Comparison of ENCODE assay signal across 1 cellular context in the genomic region with DNA sequence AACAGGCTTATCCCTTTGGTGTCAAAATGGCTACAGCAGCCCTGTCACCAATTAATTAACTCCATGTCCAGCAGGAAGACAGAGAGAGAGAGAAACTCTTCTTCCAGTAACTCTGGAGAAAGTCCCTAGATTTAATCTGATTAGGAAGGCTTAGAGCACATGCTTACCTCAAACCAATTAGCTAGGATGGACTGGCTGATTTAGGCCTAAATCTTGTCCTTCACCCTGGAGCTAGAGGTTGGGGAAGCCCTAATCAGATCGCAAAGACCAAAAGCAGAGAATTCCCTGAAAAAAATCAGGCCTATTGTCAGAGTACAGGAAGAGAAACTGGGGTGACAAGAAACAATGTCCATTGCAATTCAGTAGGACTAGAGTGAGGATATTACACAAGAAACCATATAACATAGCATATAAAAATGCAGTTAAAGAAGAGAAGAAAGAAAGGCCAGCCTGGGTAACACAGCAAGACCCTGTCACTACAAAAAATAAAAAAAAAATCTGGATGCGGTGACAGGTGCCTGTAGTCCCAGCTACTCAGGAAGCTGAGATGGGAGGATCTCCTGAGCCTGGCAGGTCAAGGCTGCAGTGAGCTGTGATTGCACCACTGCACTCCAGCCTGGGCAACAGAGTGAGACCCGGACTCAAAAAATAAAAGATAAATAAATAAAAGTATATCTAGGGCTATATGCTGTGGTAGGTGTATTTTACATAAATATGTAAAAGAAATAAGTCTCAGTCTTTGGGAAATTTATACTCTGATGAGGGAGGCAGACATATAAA.
TF ChIP-seq lines count a peak whose summit lies in the region.

No MANE protein-coding gene starts in this region.

TF ChIP-seq in K562, 482 proteins besides CTCF, POLR2A, EP300 and RAD21 (continued from another document):
- TF ChIP-seq MYC (IDR thresholded peaks at IDR 0.05; ENCODE audit: low read depth, low read length), result peak; percentile 37; the same call in 1 of the 2 replicates
- TF ChIP-seq MYC (CRISPR knock-in tag; IDR thresholded peaks at IDR 0.05; ENCODE audit: borderline replicate concordance, low read depth), result no peak
- TF ChIP-seq, protein P1, sequence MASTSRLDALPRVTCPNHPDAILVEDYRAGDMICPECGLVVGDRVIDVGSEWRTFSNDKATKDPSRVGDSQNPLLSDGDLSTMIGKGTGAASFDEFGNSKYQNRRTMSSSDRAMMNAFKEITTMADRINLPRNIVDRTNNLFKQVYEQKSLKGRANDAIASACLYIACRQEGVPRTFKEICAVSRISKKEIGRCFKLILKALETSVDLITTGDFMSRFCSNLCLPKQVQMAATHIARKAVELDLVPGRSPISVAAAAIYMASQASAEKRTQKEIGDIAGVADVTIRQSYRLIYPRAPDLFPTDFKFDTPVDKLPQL (IDR thresholded peaks at IDR 0.05; ENCODE audit: extremely low read depth, insufficient read length), result no peak
- TF ChIP-seq L3MBTL2 (IDR thresholded peaks at IDR 0.05), result peak; percentile 53
- no peak for TF ChIP-seq ZFP30 (CRISPR knock-in tag; IDR thresholded peaks at IDR 0.05; ENCODE audit: borderline replicate concordance)
- TF ChIP-seq, protein P2, sequence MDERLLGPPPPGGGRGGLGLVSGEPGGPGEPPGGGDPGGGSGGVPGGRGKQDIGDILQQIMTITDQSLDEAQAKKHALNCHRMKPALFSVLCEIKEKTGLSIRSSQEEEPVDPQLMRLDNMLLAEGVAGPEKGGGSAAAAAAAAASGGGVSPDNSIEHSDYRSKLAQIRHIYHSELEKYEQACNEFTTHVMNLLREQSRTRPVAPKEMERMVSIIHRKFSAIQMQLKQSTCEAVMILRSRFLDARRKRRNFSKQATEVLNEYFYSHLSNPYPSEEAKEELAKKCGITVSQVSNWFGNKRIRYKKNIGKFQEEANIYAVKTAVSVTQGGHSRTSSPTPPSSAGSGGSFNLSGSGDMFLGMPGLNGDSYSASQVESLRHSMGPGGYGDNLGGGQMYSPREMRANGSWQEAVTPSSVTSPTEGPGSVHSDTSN (CRISPR knock-in tag; IDR thresholded peaks at IDR 0.05; ENCODE audit: low read depth), result no peak
- TF ChIP-seq, protein P2 (tag; conservative IDR thresholded peaks at IDR 0.05; ENCODE audit: low read depth), result 0 out of 2 replicates have a peak, but pooled peaks have one; percentile 25
- TF ChIP-seq, protein P3, sequence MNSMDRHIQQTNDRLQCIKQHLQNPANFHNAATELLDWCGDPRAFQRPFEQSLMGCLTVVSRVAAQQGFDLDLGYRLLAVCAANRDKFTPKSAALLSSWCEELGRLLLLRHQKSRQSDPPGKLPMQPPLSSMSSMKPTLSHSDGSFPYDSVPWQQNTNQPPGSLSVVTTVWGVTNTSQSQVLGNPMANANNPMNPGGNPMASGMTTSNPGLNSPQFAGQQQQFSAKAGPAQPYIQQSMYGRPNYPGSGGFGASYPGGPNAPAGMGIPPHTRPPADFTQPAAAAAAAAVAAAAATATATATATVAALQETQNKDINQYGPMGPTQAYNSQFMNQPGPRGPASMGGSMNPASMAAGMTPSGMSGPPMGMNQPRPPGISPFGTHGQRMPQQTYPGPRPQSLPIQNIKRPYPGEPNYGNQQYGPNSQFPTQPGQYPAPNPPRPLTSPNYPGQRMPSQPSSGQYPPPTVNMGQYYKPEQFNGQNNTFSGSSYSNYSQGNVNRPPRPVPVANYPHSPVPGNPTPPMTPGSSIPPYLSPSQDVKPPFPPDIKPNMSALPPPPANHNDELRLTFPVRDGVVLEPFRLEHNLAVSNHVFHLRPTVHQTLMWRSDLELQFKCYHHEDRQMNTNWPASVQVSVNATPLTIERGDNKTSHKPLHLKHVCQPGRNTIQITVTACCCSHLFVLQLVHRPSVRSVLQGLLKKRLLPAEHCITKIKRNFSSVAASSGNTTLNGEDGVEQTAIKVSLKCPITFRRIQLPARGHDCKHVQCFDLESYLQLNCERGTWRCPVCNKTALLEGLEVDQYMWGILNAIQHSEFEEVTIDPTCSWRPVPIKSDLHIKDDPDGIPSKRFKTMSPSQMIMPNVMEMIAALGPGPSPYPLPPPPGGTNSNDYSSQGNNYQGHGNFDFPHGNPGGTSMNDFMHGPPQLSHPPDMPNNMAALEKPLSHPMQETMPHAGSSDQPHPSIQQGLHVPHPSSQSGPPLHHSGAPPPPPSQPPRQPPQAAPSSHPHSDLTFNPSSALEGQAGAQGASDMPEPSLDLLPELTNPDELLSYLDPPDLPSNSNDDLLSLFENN (IDR thresholded peaks at IDR 0.05; ENCODE audit: low read depth in 2 of 2, low read length in 2 of 2), result no peak
- TF ChIP-seq ZKSCAN1 (IDR thresholded peaks at IDR 0.05; ENCODE audit: low read depth, low read length), result no peak
- TF ChIP-seq SP2 (IDR thresholded peaks at IDR 0.05; ENCODE audit: extremely low read depth, low read depth, low read length, poor library complexity, severe bottlenecking), result no peak
- TF ChIP-seq KAT7 (CRISPR knock-in tag; IDR thresholded peaks at IDR 0.05; ENCODE audit: borderline replicate concordance), result no peak
- TF ChIP-seq, protein P4, sequence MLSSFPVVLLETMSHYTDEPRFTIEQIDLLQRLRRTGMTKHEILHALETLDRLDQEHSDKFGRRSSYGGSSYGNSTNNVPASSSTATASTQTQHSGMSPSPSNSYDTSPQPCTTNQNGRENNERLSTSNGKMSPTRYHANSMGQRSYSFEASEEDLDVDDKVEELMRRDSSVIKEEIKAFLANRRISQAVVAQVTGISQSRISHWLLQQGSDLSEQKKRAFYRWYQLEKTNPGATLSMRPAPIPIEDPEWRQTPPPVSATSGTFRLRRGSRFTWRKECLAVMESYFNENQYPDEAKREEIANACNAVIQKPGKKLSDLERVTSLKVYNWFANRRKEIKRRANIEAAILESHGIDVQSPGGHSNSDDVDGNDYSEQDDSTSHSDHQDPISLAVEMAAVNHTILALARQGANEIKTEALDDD (IDR thresholded peaks at IDR 0.05), result no peak
- TF ChIP-seq, protein P5, sequence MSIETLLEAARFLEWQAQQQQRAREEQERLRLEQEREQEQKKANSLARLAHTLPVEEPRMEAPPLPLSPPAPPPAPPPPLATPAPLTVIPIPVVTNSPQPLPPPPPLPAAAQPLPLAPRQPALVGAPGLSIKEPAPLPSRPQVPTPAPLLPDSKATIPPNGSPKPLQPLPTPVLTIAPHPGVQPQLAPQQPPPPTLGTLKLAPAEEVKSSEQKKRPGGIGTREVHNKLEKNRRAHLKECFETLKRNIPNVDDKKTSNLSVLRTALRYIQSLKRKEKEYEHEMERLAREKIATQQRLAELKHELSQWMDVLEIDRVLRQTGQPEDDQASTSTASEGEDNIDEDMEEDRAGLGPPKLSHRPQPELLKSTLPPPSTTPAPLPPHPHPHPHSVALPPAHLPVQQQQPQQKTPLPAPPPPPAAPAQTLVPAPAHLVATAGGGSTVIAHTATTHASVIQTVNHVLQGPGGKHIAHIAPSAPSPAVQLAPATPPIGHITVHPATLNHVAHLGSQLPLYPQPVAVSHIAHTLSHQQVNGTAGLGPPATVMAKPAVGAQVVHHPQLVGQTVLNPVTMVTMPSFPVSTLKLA (conservative IDR thresholded peaks at IDR 0.05), result no peak
- TF ChIP-seq ESRRA (IDR thresholded peaks at IDR 0.05; ENCODE audit: borderline replicate concordance, low read depth), result 0 out of 2 replicates have a peak, but pooled peaks have one; percentile 31
- TF ChIP-seq PPARD (CRISPR knock-in tag; IDR thresholded peaks at IDR 0.05), result no peak
- TF ChIP-seq, protein P6, sequence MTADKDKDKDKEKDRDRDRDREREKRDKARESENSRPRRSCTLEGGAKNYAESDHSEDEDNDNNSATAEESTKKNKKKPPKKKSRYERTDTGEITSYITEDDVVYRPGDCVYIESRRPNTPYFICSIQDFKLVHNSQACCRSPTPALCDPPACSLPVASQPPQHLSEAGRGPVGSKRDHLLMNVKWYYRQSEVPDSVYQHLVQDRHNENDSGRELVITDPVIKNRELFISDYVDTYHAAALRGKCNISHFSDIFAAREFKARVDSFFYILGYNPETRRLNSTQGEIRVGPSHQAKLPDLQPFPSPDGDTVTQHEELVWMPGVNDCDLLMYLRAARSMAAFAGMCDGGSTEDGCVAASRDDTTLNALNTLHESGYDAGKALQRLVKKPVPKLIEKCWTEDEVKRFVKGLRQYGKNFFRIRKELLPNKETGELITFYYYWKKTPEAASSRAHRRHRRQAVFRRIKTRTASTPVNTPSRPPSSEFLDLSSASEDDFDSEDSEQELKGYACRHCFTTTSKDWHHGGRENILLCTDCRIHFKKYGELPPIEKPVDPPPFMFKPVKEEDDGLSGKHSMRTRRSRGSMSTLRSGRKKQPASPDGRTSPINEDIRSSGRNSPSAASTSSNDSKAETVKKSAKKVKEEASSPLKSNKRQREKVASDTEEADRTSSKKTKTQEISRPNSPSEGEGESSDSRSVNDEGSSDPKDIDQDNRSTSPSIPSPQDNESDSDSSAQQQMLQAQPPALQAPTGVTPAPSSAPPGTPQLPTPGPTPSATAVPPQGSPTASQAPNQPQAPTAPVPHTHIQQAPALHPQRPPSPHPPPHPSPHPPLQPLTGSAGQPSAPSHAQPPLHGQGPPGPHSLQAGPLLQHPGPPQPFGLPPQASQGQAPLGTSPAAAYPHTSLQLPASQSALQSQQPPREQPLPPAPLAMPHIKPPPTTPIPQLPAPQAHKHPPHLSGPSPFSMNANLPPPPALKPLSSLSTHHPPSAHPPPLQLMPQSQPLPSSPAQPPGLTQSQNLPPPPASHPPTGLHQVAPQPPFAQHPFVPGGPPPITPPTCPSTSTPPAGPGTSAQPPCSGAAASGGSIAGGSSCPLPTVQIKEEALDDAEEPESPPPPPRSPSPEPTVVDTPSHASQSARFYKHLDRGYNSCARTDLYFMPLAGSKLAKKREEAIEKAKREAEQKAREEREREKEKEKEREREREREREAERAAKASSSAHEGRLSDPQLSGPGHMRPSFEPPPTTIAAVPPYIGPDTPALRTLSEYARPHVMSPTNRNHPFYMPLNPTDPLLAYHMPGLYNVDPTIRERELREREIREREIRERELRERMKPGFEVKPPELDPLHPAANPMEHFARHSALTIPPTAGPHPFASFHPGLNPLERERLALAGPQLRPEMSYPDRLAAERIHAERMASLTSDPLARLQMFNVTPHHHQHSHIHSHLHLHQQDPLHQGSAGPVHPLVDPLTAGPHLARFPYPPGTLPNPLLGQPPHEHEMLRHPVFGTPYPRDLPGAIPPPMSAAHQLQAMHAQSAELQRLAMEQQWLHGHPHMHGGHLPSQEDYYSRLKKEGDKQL (CRISPR knock-in tag; IDR thresholded peaks at IDR 0.05; ENCODE audit: borderline replicate concordance), result no peak
- TF ChIP-seq ZNF695 (CRISPR knock-in tag; IDR thresholded peaks at IDR 0.05), result no peak
- TF ChIP-seq ZNF445 (CRISPR knock-in tag; IDR thresholded peaks at IDR 0.05; ENCODE audit: low read depth), result no peak
- no peak for TF ChIP-seq HDAC1 (IDR thresholded peaks at IDR 0.05)
- no peak for TF ChIP-seq NR2F6 (CRISPR knock-in tag; IDR thresholded peaks at IDR 0.05)
- peak; percentile 16 for TF ChIP-seq MEIS2 (IDR thresholded peaks at IDR 0.05; ENCODE audit: partially characterized antibody)
